Comparison of ENCODE assay signal across 1 cellular context in the genomic region with DNA sequence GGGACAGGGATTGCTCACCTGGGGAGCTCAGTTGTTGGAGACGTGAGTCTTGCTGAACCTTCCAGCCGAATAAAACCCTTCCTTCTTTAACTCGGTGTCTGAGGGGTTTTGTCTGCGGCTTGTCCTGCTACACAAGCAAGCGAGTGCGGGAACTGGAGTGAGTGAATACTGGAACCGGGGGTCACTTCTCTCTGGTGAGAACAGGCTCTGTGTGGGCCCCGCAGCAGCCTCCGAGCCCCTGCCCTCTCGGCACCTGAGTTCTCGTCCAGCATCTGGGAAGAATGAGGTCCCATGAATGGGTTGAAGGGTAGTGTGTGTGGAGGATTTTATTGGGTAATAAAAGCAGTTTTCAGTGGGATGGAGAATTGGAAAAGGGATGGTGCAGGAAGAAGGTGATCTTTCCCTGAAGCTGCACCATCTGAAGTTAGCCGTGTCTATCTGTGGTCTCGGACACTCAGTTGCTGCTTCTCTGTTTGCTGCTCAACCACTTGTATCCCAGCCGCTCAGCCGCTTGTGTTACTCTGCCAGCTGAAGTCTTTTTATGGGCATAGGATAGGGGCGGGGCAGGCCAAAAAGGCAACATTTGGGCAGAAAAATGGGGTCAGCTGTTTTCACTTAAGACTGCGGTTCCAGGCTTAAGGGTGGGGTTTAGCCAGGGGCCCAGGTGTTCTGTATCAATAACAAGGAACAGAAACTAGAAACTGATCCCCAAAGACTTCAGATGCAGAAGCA.
TF ChIP-seq lines count a peak whose summit lies in the region.

No MANE protein-coding gene starts in this region.

TF ChIP-seq in SK-N-SH, 30 proteins besides CTCF, POLR2A, EP300 and RAD21 (continued from another document):
- TF ChIP-seq RXRA (IDR thresholded peaks at IDR 0.05; ENCODE audit: borderline replicate concordance, low read depth): no peak
- TF ChIP-seq PBX3 (IDR thresholded peaks at IDR 0.05): no peak
